In genomic region chr2:85011098-85011497, GRCh38 we compare ENCODE assay signal across 18 cellular contexts. TPM values are rescaled to one million over a fixed set of nuclear protein-coding genes. Genes with fewer than 3 reads are reported as not detected.
DNase-seq lines count a peak whose midpoint lies in the region; ATAC-seq, FAIRE-seq and TF ChIP-seq lines count a peak whose summit lies in the region.
"Had no signal": no experiment of that assay in that cellular context is flagged by ENCODE, and none has a peak within 500 bp of the region (broad histone marks: within the 10 kb centered on the region; RNA-seq: fewer than 3 reads in every experiment).

No MANE protein-coding gene starts in this region.

- H3K4me3 ChIP-seq in bronchial epithelial cell (ENCODE audit: low read depth, low read length) (no peak overlapping the region), H7 (ENCODE audit: insufficient read depth, low read depth, low read length) (no peak overlapping the region)
- H3K4me3 ChIP-seq: heart right ventricle, skin epidermis had no signal

- H3K36me3 Mint-ChIP-seq in activated T-cell treated with anti-CD3 and anti-CD28 coated beads, Interleukin-2, amount 50 U/mL, for 4 hours (ENCODE audit: insufficient read depth): peaks cover 30% of the 10 kb centered on the region
- H3K36me3 Mint-ChIP-seq in stimulated activated naive B cell treated with anti-CD40 and anti-IgM and Interleukin-4, amounts not matched to agents 10 μg/mL and 1 μg/mL and 100 μg/mL, for 72 hours: peaks cover 30 to 40% of the 10 kb centered on the region in 2 donors

- no peak for TF ChIP-seq CTCF in bronchial epithelial cell (IDR thresholded peaks at IDR 0.05; ENCODE audit: insufficient read depth, low read length, severe bottlenecking)

- no peak for DNase-seq in activated T-cell treated with anti-CD3 and anti-CD28 coated beads, Interleukin-2, amount 50 U/mL, for 4 hours
- no peak for DNase-seq in activated T-cell treated with anti-CD3 and anti-CD28 coated beads for 4 hours
- DNase-seq in LHCN-M2 (ENCODE audit: low read depth): peak; percentile 46
- peak; percentile 75 for DNase-seq in bronchial epithelial cell (ENCODE audit: low read depth)
- DNase-seq in stimulated activated naive B cell treated with anti-CD40 and anti-IgM and Interleukin-4, amounts not matched to agents 10 μg/mL and 1 μg/mL and 100 μg/mL, for 72 hours: no peak
- no peak for DNase-seq in T-helper 1 cell
- no peak for DNase-seq in H7
- DNase-seq: activated CD8-positive, alpha-beta memory T cell treated with anti-CD3 and anti-CD28 coated beads, Interleukin-2, amount 50 U/mL, for 48 hours; heart right ventricle; IMR-90; NCI-H2107; stimulated activated CD4-positive, alpha-beta T cell treated with anti-CD3 and anti-CD28 coated beads, Interleukin-4, amount 100 ng/mL, for 4 hours had no signal

- H3K4me1 Mint-ChIP-seq in activated T-cell treated with anti-CD3 and anti-CD28 coated beads, Interleukin-2, amount 50 U/mL, for 4 hours (ENCODE audit: low read depth): peaks cover 79% of the 10 kb centered on the region
- H3K4me1 Mint-ChIP-seq in stimulated activated naive B cell treated with anti-CD40 and anti-IgM and Interleukin-4, amounts not matched to agents 10 μg/mL and 1 μg/mL and 100 μg/mL, for 72 hours: peaks cover 47 to 70% of the 10 kb centered on the region in 2 donors

- no peaks in the 10 kb centered on the region for H3K27me3 Mint-ChIP-seq in activated T-cell treated with anti-CD3 and anti-CD28 coated beads, Interleukin-2, amount 50 U/mL, for 4 hours (ENCODE audit: low read depth)
- no peaks in the 10 kb centered on the region for H3K27me3 Mint-ChIP-seq in stimulated activated naive B cell treated with anti-CD40 and anti-IgM and Interleukin-4, amounts not matched to agents 10 μg/mL and 1 μg/mL and 100 μg/mL, for 72 hours
- H3K27me3 Mint-ChIP-seq: type B pancreatic cell had no signal

- no peak for FAIRE-seq in bronchial epithelial cell (lab: Jason Lieb, UNC)
- FAIRE-seq: G401.6, keratinocyte had no signal

- H3K9me3 Mint-ChIP-seq in activated T-cell treated with anti-CD3 and anti-CD28 coated beads, Interleukin-2, amount 50 U/mL, for 4 hours: no peaks in the 10 kb centered on the region
- peaks cover 11 to 13% of the 10 kb centered on the region in 2 donors for H3K9me3 Mint-ChIP-seq in stimulated activated naive B cell treated with anti-CD40 and anti-IgM and Interleukin-4, amounts not matched to agents 10 μg/mL and 1 μg/mL and 100 μg/mL, for 72 hours

- H3K27me3 ChIP-seq in bronchial epithelial cell (ENCODE audit: control insufficient read depth, insufficient read depth, low read length): no peaks in the 10 kb centered on the region
- H3K27me3 ChIP-seq in H7 (ENCODE audit: control insufficient read depth, insufficient read depth, low read length): no peaks in the 10 kb centered on the region
- H3K27me3 ChIP-seq: heart right ventricle had no signal

- ATAC-seq in activated T-cell treated with anti-CD3 and anti-CD28 coated beads, Interleukin-2, amount 50 U/mL, for 4 hours: peak; percentile 66 to 76
- peak; percentile 57 to 75 for ATAC-seq in stimulated activated naive B cell treated with anti-CD40 and anti-IgM and Interleukin-4, amounts not matched to agents 10 μg/mL and 1 μg/mL and 100 μg/mL, for 72 hours (replicated peaks)
- no peak for ATAC-seq in GM21360 (IDR thresholded peaks at IDR 0.05; ENCODE audit: unreplicated experiment)
- ATAC-seq: heart right ventricle, Panc1 had no signal

- H3K27ac Mint-ChIP-seq in stimulated activated naive B cell treated with anti-CD40 and anti-IgM and Interleukin-4, amounts not matched to agents 10 μg/mL and 1 μg/mL and 100 μg/mL, for 72 hours: peak overlapping the region; percentile 42
- H3K27ac Mint-ChIP-seq: type B pancreatic cell had no signal

- H3K4me3 Mint-ChIP-seq in activated T-cell treated with anti-CD3 and anti-CD28 coated beads, Interleukin-2, amount 50 U/mL, for 4 hours: no peak overlapping the region
- H3K4me3 Mint-ChIP-seq in stimulated activated naive B cell treated with anti-CD40 and anti-IgM and Interleukin-4, amounts not matched to agents 10 μg/mL and 1 μg/mL and 100 μg/mL, for 72 hours: no peak overlapping the region
- H3K4me3 Mint-ChIP-seq: type B pancreatic cell had no signal

- H3K36me3 ChIP-seq in bronchial epithelial cell (ENCODE audit: control insufficient read depth, insufficient read depth, low read length) (peaks cover 3% of the 10 kb centered on the region), H7 (replicated peaks; ENCODE audit: control insufficient read depth, insufficient read depth, low read length) (peaks cover 5% of the 10 kb centered on the region)

RNA-seq across cellular contexts. Expression of gene KCMF1, which starts 40.1 kb away (rescaled TPM):
- total RNA-seq in activated T-cell treated with anti-CD3 and anti-CD28 coated beads, Interleukin-2, amount 50 U/mL, for 4 hours: 100 to 1,000 TPM; 131 to 153 (median 137) TPM
- total RNA-seq in LHCN-M2 (2014; rRNA removed) (55.2 and 62.2 TPM in 2 replicates), bronchial epithelial cell (174 and 180 TPM in 2 replicates)
- 48.6 TPM for polyA plus RNA-seq in LHCN-M2 (2012)
- total RNA-seq in H7 (2014; rRNA removed; shearing (Covaris generic)): 108 and 138 TPM in 2 replicates

Comparison
In these comparisons a context has a peak if more than half of its experiments do, and no peak if none do; other contexts are left out.
1. DNase-seq: peak in LHCN-M2 (single experiment) and bronchial epithelial cell (single experiment); none in activated T-cell treated with anti-CD3 and anti-CD28 coated beads, Interleukin-2, amount 50 U/mL, for 4 hours (single experiment), activated T-cell treated with anti-CD3 and anti-CD28 coated beads for 4 hours (single experiment), stimulated activated naive B cell treated with anti-CD40 and anti-IgM and Interleukin-4, amounts not matched to agents 10 μg/mL and 1 μg/mL and 100 μg/mL, for 72 hours (single experiment), T-helper 1 cell (0 of 5) and H7 (single experiment).